Comparison of ENCODE assay signal across 14 cellular contexts in the genomic region with DNA sequence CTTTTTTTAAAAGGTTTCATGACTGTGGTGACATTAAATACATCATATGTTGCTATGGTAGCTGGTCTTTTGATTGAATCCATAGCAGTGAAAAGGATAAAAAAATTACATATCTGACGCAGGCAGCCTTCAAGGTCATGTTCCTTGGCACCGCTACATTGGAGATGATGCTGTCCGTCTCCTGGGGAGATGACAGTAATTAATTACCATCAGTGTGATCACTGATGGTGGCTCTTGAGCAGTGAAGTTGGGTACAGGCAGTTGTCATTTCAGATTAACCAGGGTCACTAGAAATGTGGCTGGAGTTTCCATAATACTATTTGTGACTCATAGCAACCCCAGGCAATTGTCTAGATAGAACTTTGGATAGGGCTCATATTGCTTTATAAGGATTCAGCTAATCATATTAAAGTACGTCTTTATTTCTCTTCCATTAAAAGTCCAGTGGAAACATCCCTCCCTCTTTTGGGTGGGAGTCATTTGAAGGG.
DNase-seq lines count a peak whose midpoint lies in the region; ATAC-seq and TF ChIP-seq lines count a peak whose summit lies in the region.
"Had no signal": no experiment of that assay in that cellular context is flagged by ENCODE, and none has a peak within 500 bp of the region (broad histone marks: within the 10 kb centered on the region; RNA-seq: fewer than 3 reads in every experiment).

No MANE protein-coding gene starts in this region.

- peaks cover 0 to 50% of the 10 kb centered on the region in 2 donors for H3K4me1 ChIP-seq in right atrium auricular region
- H3K4me1 ChIP-seq: gastrocnemius medialis had no signal

- TF ChIP-seq CTCF in brain (conservative IDR thresholded peaks at IDR 0.05) (no peak), right atrium auricular region (IDR thresholded peaks at IDR 0.05) (no peak)

- DNase-seq in LoVo (ENCODE audit: low spot score) (peak; percentile 38), right atrium auricular region (ENCODE audit: low spot score) (no peak), sciatic nerve (ENCODE audit: low spot score) (no peak), COLO668 (lab: John Stamatoyannopoulos, UW; ENCODE audit: unreplicated experiment) (no peak), NCI-H526 treated with DMSO at 0.1 percent for 48 hours (lab: John Stamatoyannopoulos, UW) (no peak)
- DNase-seq in activated CD4-positive, alpha-beta T cell treated with anti-CD3 and anti-CD28 coated beads for 36 hours: no peak
- DNase-seq: activated CD4-positive, CD25-positive, alpha-beta regulatory T cell; activated CD8-positive, alpha-beta memory T cell treated with anti-CD3 and anti-CD28 coated beads, Interleukin-2, amount 50 U/mL, for 4 hours; effector memory CD4-positive, alpha-beta T cell; gastrocnemius medialis; kidney glomerular epithelial cell; spleen had no signal

- peaks cover 46% of the 10 kb centered on the region for H3K4me1 Mint-ChIP-seq in brain
- no peaks in the 10 kb centered on the region for H3K4me1 Mint-ChIP-seq in activated CD4-positive, alpha-beta T cell treated with anti-CD3 and anti-CD28 coated beads for 36 hours

- H3K9me3 Mint-ChIP-seq in brain: peaks cover 0 to 3% (median 0%) of the 10 kb centered on the region in 5 experiments
- H3K9me3 Mint-ChIP-seq in activated CD4-positive, alpha-beta T cell treated with anti-CD3 and anti-CD28 coated beads for 36 hours (ENCODE audit: low read depth): no peaks in the 10 kb centered on the region

- peak overlapping the region; percentile 62 to 77 for H3K27ac ChIP-seq in right atrium auricular region
- H3K27ac ChIP-seq: gastrocnemius medialis had no signal

- no peaks in the 10 kb centered on the region for H3K36me3 ChIP-seq in right atrium auricular region
- H3K36me3 ChIP-seq: gastrocnemius medialis, spleen had no signal

- peak overlapping the region in 1 of 5 experiments; percentile 17 for H3K4me3 Mint-ChIP-seq in brain
- H3K4me3 Mint-ChIP-seq in activated CD4-positive, alpha-beta T cell treated with anti-CD3 and anti-CD28 coated beads for 36 hours: no peak overlapping the region

- peaks cover 2% of the 10 kb centered on the region for H3K36me3 Mint-ChIP-seq in brain
- H3K36me3 Mint-ChIP-seq in activated CD4-positive, alpha-beta T cell treated with anti-CD3 and anti-CD28 coated beads for 36 hours (ENCODE audit: low read depth): no peaks in the 10 kb centered on the region

- no peaks in the 10 kb centered on the region for H3K9me3 ChIP-seq in right atrium auricular region
- H3K9me3 ChIP-seq: gastrocnemius medialis, spleen had no signal

- CTCF ChIA-PET in activated CD4-positive, alpha-beta T cell treated with anti-CD3 and anti-CD28 coated beads for 36 hours (lab: Charles Lee): interaction anchor here (0.7 to 1.4 kb wide), 2 partner anchors 12 to 14 kb away, joined by 3 read pairs; no protein-coding TSS in a partner anchor

- POLR2A ChIA-PET in activated CD4-positive, alpha-beta T cell treated with anti-CD3 and anti-CD28 coated beads for 36 hours (lab: Charles Lee): no interaction called here

- ATAC-seq in sciatic nerve: peak; percentile 44
- no peak for ATAC-seq in activated CD4-positive, alpha-beta T cell treated with anti-CD3 and anti-CD28 coated beads for 36 hours
- no peak for ATAC-seq in GM21619 (IDR thresholded peaks at IDR 0.05; ENCODE audit: unreplicated experiment)
- ATAC-seq: gastrocnemius medialis had no signal

- intact Hi-C loops in sciatic nerve (cut with DNase I): no loop called here
- intact Hi-C loops in activated CD4-positive, alpha-beta T cell treated with anti-CD3 and anti-CD28 coated beads for 36 hours (cut with DNase I, micrococcal nuclease): no loop called here

- H3K27me3 Mint-ChIP-seq in brain: no peaks in the 10 kb centered on the region
- peaks cover 8% of the 10 kb centered on the region for H3K27me3 Mint-ChIP-seq in activated CD4-positive, alpha-beta T cell treated with anti-CD3 and anti-CD28 coated beads for 36 hours

- H3K4me3 ChIP-seq in right atrium auricular region: no peak overlapping the region
- H3K4me3 ChIP-seq: gastrocnemius medialis, spleen had no signal

- peak overlapping the region in 3 of 5 experiments; percentile 39 to 91 (median 87) for H3K27ac Mint-ChIP-seq in brain
- no peak overlapping the region for H3K27ac Mint-ChIP-seq in activated CD4-positive, alpha-beta T cell treated with anti-CD3 and anti-CD28 coated beads for 36 hours

- no peaks in the 10 kb centered on the region for H3K27me3 ChIP-seq in right atrium auricular region
- H3K27me3 ChIP-seq: gastrocnemius medialis had no signal
